ENCODE assay signal across 21 cellular contexts in the genomic region with DNA sequence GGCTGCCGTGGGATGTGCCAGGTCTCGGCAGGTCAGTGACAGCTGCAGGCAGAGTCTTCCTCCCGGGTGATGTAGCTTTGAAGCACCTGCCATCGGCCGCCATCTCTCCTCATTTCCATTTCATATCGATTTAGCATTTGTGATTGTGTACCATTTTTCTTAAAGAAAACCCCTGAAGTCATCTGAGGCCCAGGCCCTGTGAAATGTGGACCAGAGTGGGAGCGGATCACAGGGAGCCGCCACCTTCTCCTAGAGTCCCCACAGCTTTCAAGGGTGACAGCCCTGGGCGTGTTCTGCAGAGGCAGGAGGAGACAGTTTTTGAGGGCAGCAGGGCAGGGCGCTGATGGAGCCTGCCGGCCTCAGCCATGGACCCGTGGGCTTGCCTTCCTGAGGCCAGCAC. TPM values are rescaled to one million over a fixed set of nuclear protein-coding genes. Genes with fewer than 3 reads are reported as not detected.
A peak's percentile ranks its signal among the peaks of the same experiment; 100 is the strongest.
DNase-seq lines count a peak whose midpoint lies in the region; ATAC-seq and TF ChIP-seq lines count a peak whose summit lies in the region.
"Had no signal": no experiment of that assay in that cellular context is flagged by ENCODE, and none has a peak within 500 bp of the region (broad histone marks: within the 10 kb centered on the region; RNA-seq: fewer than 3 reads in every experiment).

No MANE protein-coding gene starts in this region.

- no peaks in the 10 kb centered on the region for H3K36me3 Mint-ChIP-seq in chondrocyte (ENCODE audit: low read depth)
- H3K36me3 Mint-ChIP-seq: CD8-positive, alpha-beta memory T cell; IgD-negative memory B cell had no signal

- H3K27me3 ChIP-seq in lung (ENCODE audit: control insufficient read depth, insufficient read depth) (no peaks in the 10 kb centered on the region), testis (no peaks in the 10 kb centered on the region)
- H3K27me3 ChIP-seq: SJCRH30 had no signal

- H3K27ac Mint-ChIP-seq in chondrocyte (ENCODE audit: unreplicated experiment): no peak overlapping the region
- H3K27ac Mint-ChIP-seq: CD8-positive, alpha-beta memory T cell had no signal

- peaks cover 0 to 1% of the 10 kb centered on the region in 2 donors for H3K9me3 ChIP-seq in lung (ENCODE audit: control insufficient read depth in 2 of 2, insufficient read depth in 1 of 2, low read length in 1 of 2)
- no peaks in the 10 kb centered on the region for H3K9me3 ChIP-seq in testis
- H3K9me3 ChIP-seq: SJCRH30 had no signal

- H3K4me3 Mint-ChIP-seq in chondrocyte (ENCODE audit: unreplicated experiment): no peak overlapping the region
- H3K4me3 Mint-ChIP-seq: CD8-positive, alpha-beta memory T cell; IgD-negative memory B cell had no signal

- H3K27me3 Mint-ChIP-seq in chondrocyte (ENCODE audit: low read depth): peaks cover 62% of the 10 kb centered on the region
- H3K27me3 Mint-ChIP-seq: IgD-negative memory B cell had no signal

- no peak for TF ChIP-seq CTCF in chondrocyte (IDR thresholded peaks at IDR 0.05)
- TF ChIP-seq CTCF in lung (IDR thresholded peaks at IDR 0.05; ENCODE audit: control extremely low read depth, extremely low read depth): no peak
- TF ChIP-seq CTCF in testis (IDR thresholded peaks at IDR 0.05): no peak

- H3K4me1 ChIP-seq in lung (ENCODE audit: control insufficient read depth in 2 of 2, insufficient read depth in 2 of 2, low read length in 2 of 2): peaks cover 0 to 13% of the 10 kb centered on the region in 2 donors
- H3K4me1 ChIP-seq in testis: no peaks in the 10 kb centered on the region

- WGBS in lung, 2 donors: 84 to 88% methylated on average over 12 of the region's 12 CpGs
- 75 to 90% methylated on average over 12 of the region's 12 CpGs for WGBS in testis, 2 donors

- no peaks in the 10 kb centered on the region for H3K9me3 Mint-ChIP-seq in chondrocyte (ENCODE audit: low read depth)
- H3K9me3 Mint-ChIP-seq: CD8-positive, alpha-beta memory T cell had no signal

- no peak overlapping the region for H3K4me3 ChIP-seq in lung
- H3K4me3 ChIP-seq in testis: no peak overlapping the region
- H3K4me3 ChIP-seq: SJCRH30 had no signal

- H3K36me3 ChIP-seq in lung (ENCODE audit: control insufficient read depth in 2 of 2, insufficient read depth in 2 of 2, low read length in 2 of 2): no peaks in the 10 kb centered on the region
- H3K36me3 ChIP-seq in testis (ENCODE audit: low read depth, missing control alignments): no peaks in the 10 kb centered on the region
- H3K36me3 ChIP-seq: SJCRH30 had no signal

- H3K27ac ChIP-seq in lung (ENCODE audit: low read depth in 1 of 2, low read length in 1 of 2) (no peak overlapping the region), testis (no peak overlapping the region)
- H3K27ac ChIP-seq: C4-2B, SJCRH30 had no signal

- intact Hi-C loops in testis (cut with DNase I; ENCODE audit: low total_unique reads): no loop called here

- DNase-seq in D341Med (ENCODE audit: low spot score) (peak; percentile 10), chondrocyte (ENCODE audit: low spot score) (peak; percentile 62), lung (ENCODE audit: low spot score) (peak; percentile 24), testis (peak; percentile 10), NCI-H526 treated with DMSO at 0.1 percent for 48 hours (lab: John Stamatoyannopoulos, UW) (no peak)
- no peak for DNase-seq in activated T-cell treated with anti-CD3 and anti-CD28 coated beads, Interleukin-2, amount 50 U/mL, for 48 hours
- DNase-seq: CD8-positive, alpha-beta memory T cell; DMS53; GDM1; MV-4-11; NCI-H1105 treated with DMSO at 0.1 percent for 48 hours; NCI-H1694; NCI-H2081; NCI-H2171; NCI-H345; NCI-H524; SJCRH30 had no signal

- peaks cover 25% of the 10 kb centered on the region for H3K4me1 Mint-ChIP-seq in chondrocyte (ENCODE audit: low read depth)

- TF ChIP-seq POLR2A in testis (IDR thresholded peaks at IDR 0.05): no peak

- ATAC-seq in lung (ENCODE audit: insufficient read depth, low FRiP score) (no peak), HG02623 (IDR thresholded peaks at IDR 0.05; ENCODE audit: unreplicated experiment) (no peak)
- ATAC-seq: HCT116 had no signal

RNA-seq across cellular contexts. Expression of gene LPCAT1, which starts 25.9 kb away (rescaled TPM):
- total RNA-seq in chondrocyte (39.9 to 49.4 TPM (median 46.4 TPM) in 3 replicates), lung (100 to 1,000 TPM; 320 to 565 TPM), testis (10 to 100 TPM; 21.1 to 27.1 TPM)
- polyA plus RNA-seq in lung (100 to 1,000 TPM; 198 to 669 TPM), testis (ENCODE audit: insufficient read depth, low read depth, low replicate concordance) (23.9 TPM)

Comparison
In these comparisons a context has a peak if more than half of its experiments do, and no peak if none do; other contexts are left out.
1. DNase-seq: peak in D341Med (single experiment), chondrocyte (single experiment), lung (single experiment) and testis (single experiment); none in activated T-cell treated with anti-CD3 and anti-CD28 coated beads, Interleukin-2, amount 50 U/mL, for 48 hours (0 of 2) and NCI-H526 treated with DMSO at 0.1 percent for 48 hours (single experiment).